ENCODE assay signal across 1 cellular context in genomic region chr6:145756170-145756662, GRCh38.
TF ChIP-seq lines count a peak whose summit lies in the region.

No MANE protein-coding gene starts in this region.

TF ChIP-seq in HEK293, 187 proteins besides CTCF, POLR2A, EP300 and RAD21 (continued from another document):
- TF ChIP-seq, protein P1, sequence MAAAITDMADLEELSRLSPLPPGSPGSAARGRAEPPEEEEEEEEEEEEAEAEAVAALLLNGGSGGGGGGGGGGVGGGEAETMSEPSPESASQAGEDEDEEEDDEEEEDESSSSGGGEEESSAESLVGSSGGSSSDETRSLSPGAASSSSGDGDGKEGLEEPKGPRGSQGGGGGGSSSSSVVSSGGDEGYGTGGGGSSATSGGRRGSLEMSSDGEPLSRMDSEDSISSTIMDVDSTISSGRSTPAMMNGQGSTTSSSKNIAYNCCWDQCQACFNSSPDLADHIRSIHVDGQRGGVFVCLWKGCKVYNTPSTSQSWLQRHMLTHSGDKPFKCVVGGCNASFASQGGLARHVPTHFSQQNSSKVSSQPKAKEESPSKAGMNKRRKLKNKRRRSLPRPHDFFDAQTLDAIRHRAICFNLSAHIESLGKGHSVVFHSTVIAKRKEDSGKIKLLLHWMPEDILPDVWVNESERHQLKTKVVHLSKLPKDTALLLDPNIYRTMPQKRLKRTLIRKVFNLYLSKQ (tag by site-specific recombination; IDR thresholded peaks at IDR 0.05; ENCODE audit: borderline replicate concordance), result no peak
